ENCODE assay signal across 2 cellular contexts in genomic region chr5:32281393-32282133, GRCh38.
TF ChIP-seq lines count a peak whose summit lies in the region.
"Not testable (repeated sequence)": the region's sequence is repeated elsewhere in the genome, so short reads cannot be mapped to it uniquely, and the experiment has no call there.

No MANE protein-coding gene starts in this region.

TF ChIP-seq in HEK293, 187 proteins besides CTCF, POLR2A, EP300 and RAD21:
- peak; percentile 75 for TF ChIP-seq GLIS1 (tag by site-specific recombination; IDR thresholded peaks at IDR 0.05)

TF ChIP-seq in K562, 482 proteins besides CTCF, POLR2A, EP300 and RAD21:
- TF ChIP-seq ARID1B (IDR thresholded peaks at IDR 0.05) (peak; percentile 60), TBP (optimal IDR thresholded peaks at IDR 0.05; ENCODE audit: low read depth, low read length) (peak; percentile 36), MEF2D (tag; conservative IDR thresholded peaks at IDR 0.05; ENCODE audit: low read depth) (peak; percentile 92), KDM1A (IDR thresholded peaks at IDR 0.05) (peak; percentile 32 to 50; a peak in 1 of 4 replicates), RCOR1 (IDR thresholded peaks at IDR 0.05; ENCODE audit: borderline replicate concordance in 1 of 2, low read depth in 2 of 2, low read length in 2 of 2) (peak in 1 of 2 experiments; percentile 53; a peak in 1 of 4 replicates), CBFA2T2 (conservative IDR thresholded peaks at IDR 0.05) (0 out of 2 replicates have a peak, but pooled peaks have one; percentile 17), MEF2A (IDR thresholded peaks at IDR 0.05; ENCODE audit: control insufficient read depth, low read depth, low read length) (peak; percentile 62; the same call in 1 of the 2 replicates), TAL1 (IDR thresholded peaks at IDR 0.05) (peak; percentile 26; the same call in 1 of the 2 replicates), TCF3 (CRISPR knock-in tag; IDR thresholded peaks at IDR 0.05) (peak; percentile 68), ADNP (tag; IDR thresholded peaks at IDR 0.05) (peak; percentile 93), TEAD4 (IDR thresholded peaks at IDR 0.05; ENCODE audit: low read length) (peak; percentile 46; the same call in 1 of the 2 replicates), NR2C1 (IDR thresholded peaks at IDR 0.05) (peak; percentile 53; the same call in 1 of the 2 replicates), NR2C1 (tag; IDR thresholded peaks at IDR 0.05) (peak; percentile 73), CBFA2T3 (IDR thresholded peaks at IDR 0.05) (peak; percentile 53; the same call in 1 of the 2 replicates), NR2C2 (tag; IDR thresholded peaks at IDR 0.05) (peak; percentile 69), NCOR1 (IDR thresholded peaks at IDR 0.05) (0 out of 2 replicates have a peak, but pooled peaks have one; percentile 18), ZKSCAN8 (CRISPR knock-in tag; IDR thresholded peaks at IDR 0.05) (peak; percentile 27; the same call in 1 of the 2 replicates), SOX6 (IDR thresholded peaks at IDR 0.05) (peak; percentile 40; the same call in 1 of the 2 replicates), ZNF766 (CRISPR knock-in tag; conservative IDR thresholded peaks at IDR 0.05) (peak; percentile 76), DPF2 (IDR thresholded peaks at IDR 0.05) (peak; percentile 13; the same call in 1 of the 2 replicates), MEIS2 (IDR thresholded peaks at IDR 0.05; ENCODE audit: partially characterized antibody) (peak; percentile 91)
- TF ChIP-seq, protein P1, sequence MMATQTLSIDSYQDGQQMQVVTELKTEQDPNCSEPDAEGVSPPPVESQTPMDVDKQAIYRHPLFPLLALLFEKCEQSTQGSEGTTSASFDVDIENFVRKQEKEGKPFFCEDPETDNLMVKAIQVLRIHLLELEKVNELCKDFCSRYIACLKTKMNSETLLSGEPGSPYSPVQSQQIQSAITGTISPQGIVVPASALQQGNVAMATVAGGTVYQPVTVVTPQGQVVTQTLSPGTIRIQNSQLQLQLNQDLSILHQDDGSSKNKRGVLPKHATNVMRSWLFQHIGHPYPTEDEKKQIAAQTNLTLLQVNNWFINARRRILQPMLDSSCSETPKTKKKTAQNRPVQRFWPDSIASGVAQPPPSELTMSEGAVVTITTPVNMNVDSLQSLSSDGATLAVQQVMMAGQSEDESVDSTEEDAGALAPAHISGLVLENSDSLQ (IDR thresholded peaks at IDR 0.05), result peak; percentile 70
- TF ChIP-seq TEAD4 (CRISPR knock-in tag; IDR thresholded peaks at IDR 0.05; ENCODE audit: borderline replicate concordance); NR2C2 (CRISPR knock-in tag; IDR thresholded peaks at IDR 0.05): not testable (repeated sequence)
- TF ChIP-seq, protein P2, sequence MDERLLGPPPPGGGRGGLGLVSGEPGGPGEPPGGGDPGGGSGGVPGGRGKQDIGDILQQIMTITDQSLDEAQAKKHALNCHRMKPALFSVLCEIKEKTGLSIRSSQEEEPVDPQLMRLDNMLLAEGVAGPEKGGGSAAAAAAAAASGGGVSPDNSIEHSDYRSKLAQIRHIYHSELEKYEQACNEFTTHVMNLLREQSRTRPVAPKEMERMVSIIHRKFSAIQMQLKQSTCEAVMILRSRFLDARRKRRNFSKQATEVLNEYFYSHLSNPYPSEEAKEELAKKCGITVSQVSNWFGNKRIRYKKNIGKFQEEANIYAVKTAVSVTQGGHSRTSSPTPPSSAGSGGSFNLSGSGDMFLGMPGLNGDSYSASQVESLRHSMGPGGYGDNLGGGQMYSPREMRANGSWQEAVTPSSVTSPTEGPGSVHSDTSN (CRISPR knock-in tag; IDR thresholded peaks at IDR 0.05; ENCODE audit: low read depth), result not testable (repeated sequence)
- TF ChIP-seq, protein P2 (tag; conservative IDR thresholded peaks at IDR 0.05; ENCODE audit: low read depth), result peak; percentile 67
